Comparison of ENCODE assay signal across 12 cellular contexts in the genomic region with DNA sequence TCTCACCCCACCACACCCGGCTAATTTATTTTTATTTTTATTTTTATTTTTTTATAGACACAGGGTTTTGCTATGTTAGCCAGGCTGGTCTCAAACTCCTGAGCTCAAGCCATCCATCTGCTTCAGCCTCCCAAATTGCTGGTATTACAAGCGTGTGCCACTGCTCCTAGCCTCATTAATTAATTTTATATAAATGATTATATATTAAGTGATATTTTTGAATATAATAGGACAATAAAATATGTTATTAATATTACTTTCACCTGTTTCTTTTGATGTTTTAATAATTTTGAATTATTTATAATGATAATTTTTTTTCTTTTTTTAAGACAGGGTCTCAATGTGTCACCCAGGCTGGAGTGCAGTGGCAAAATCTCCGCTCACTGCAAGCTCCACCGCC. TPM values are rescaled to one million over a fixed set of nuclear protein-coding genes. Genes with fewer than 3 reads are reported as not detected.
"Had no signal": no experiment of that assay in that cellular context is flagged by ENCODE, and none has a peak within 500 bp of the region (broad histone marks: within the 10 kb centered on the region; RNA-seq: fewer than 3 reads in every experiment).

No MANE protein-coding gene starts in this region.

- H3K27ac ChIP-seq: GM23248 had no signal

- H3K4me3 ChIP-seq: GM23248, GM23338, HAP-1 had no signal

- H3K36me3 ChIP-seq: HAP-1 had no signal

- H2AFZ ChIP-seq: GM23248, GM23338 had no signal

- FAIRE-seq: H1, H54 had no signal

- H3K9ac ChIP-seq: GM23248 had no signal

- DNase-seq: GM23248, GOT3, H7, H9, HCEC 1CT, HFFc6 had no signal

- H3K4me1 Mint-ChIP-seq: GM23338, H9 had no signal

- H3K9me3 ChIP-seq: HAP-1 had no signal

- H3K4me2 ChIP-seq: GM23338 had no signal

- H3K4me1 ChIP-seq: HAP-1 had no signal

- H3K4me3 Mint-ChIP-seq: GM23338, H9, HFFc6 had no signal

- ATAC-seq: GM23338, HCT116 had no signal

- H3K27ac Mint-ChIP-seq: GM23338, H9, HFFc6 had no signal

RNA-seq across cellular contexts. Expression of gene SEC14L4, which starts 2.2 kb away (rescaled TPM):
- total RNA-seq: H4, H7, HFFc6 had no signal

RNA-seq across cellular contexts. Expression of gene SEC14L3, which starts 35.9 kb away (rescaled TPM):
- total RNA-seq: GM23248, GM23338, H1, H4, H7, H9, HFFc6 had no signal
- polyA plus RNA-seq: GM23248, GM23338, H1 had no signal

RNA-seq across cellular contexts. Expression of gene SEC14L6, which starts 38.9 kb away (rescaled TPM):
- total RNA-seq: GM23248, H4, HFFc6 had no signal
- polyA plus RNA-seq: GM23248 had no signal
